ENCODE assay signal across 19 cellular contexts in genomic region chr15:55703873-55704285, GRCh38. TPM values are rescaled to one million over a fixed set of nuclear protein-coding genes. Genes with fewer than 3 reads are reported as not detected.
DNase-seq lines count a peak whose midpoint lies in the region; ATAC-seq, FAIRE-seq and TF ChIP-seq lines count a peak whose summit lies in the region.
"Had no signal": no experiment of that assay in that cellular context is flagged by ENCODE, and none has a peak within 500 bp of the region (broad histone marks: within the 10 kb centered on the region; RNA-seq: fewer than 3 reads in every experiment).

No MANE protein-coding gene starts in this region.

- peaks cover 30% of the 10 kb centered on the region for H3K36me3 Mint-ChIP-seq in neural progenitor cell

- in situ Hi-C loops in gastrocnemius medialis (cut with MboI; ENCODE audit: low sequenced_read_pairs in 4 of 4) = no loop called here

- no peak for TF ChIP-seq CTCF in neural progenitor cell (IDR thresholded peaks at IDR 0.05)
- TF ChIP-seq CTCF in gastrocnemius medialis (IDR thresholded peaks at IDR 0.05 in 4 of 5, conservative IDR thresholded peaks at IDR 0.05 in 1 of 5) = no peak

- FAIRE-seq in RCC 7860 (lab: Jason Lieb, UNC) = no peak
- FAIRE-seq: frontal cortex, keratinocyte, TTC549 had no signal

- H3K4me3 Mint-ChIP-seq in neural progenitor cell = peak overlapping the region; percentile 13

- H2AFZ ChIP-seq in neural progenitor cell (replicated peaks) = no peak overlapping the region

- H3K27me3 ChIP-seq in neural progenitor cell = no peaks in the 10 kb centered on the region
- H3K27me3 ChIP-seq in gastrocnemius medialis = no peaks in the 10 kb centered on the region
- no peaks in the 10 kb centered on the region for H3K27me3 ChIP-seq in effector memory CD4-positive, alpha-beta T cell (replicated peaks; ENCODE audit: control insufficient read depth, insufficient read depth, low read length, poor library complexity, severe bottlenecking)
- H3K27me3 ChIP-seq: vagina had no signal

- H3K36me3 ChIP-seq in neural progenitor cell (no peaks in the 10 kb centered on the region), gastrocnemius medialis (no peaks in the 10 kb centered on the region)
- no peaks in the 10 kb centered on the region for H3K36me3 ChIP-seq in effector memory CD4-positive, alpha-beta T cell (ENCODE audit: control insufficient read depth, insufficient read depth, low read length)
- H3K36me3 ChIP-seq: HAP-1, vagina had no signal

- TF ChIP-seq POLR2A in erythroblast (IDR thresholded peaks at IDR 0.05; ENCODE audit: low read length) (no peak), gastrocnemius medialis (IDR thresholded peaks at IDR 0.05) (no peak)

- peaks cover 29% of the 10 kb centered on the region for H3K4me1 ChIP-seq in neural progenitor cell
- H3K4me1 ChIP-seq in gastrocnemius medialis = no peaks in the 10 kb centered on the region
- H3K4me1 ChIP-seq in effector memory CD4-positive, alpha-beta T cell (ENCODE audit: control insufficient read depth, insufficient read depth, low read length, poor library complexity, severe bottlenecking) = no peaks in the 10 kb centered on the region
- H3K4me1 ChIP-seq: vagina had no signal

- intact Hi-C loops in gastrocnemius medialis (cut with DNase I; ENCODE audit: low total_unique reads) = no loop called here

- peaks cover 10% of the 10 kb centered on the region for H3F3A ChIP-seq in neural progenitor cell (ENCODE audit: low read depth)

- H3K9me3 ChIP-seq in neural progenitor cell (ENCODE audit: low read depth) = no peaks in the 10 kb centered on the region
- no peaks in the 10 kb centered on the region for H3K9me3 ChIP-seq in gastrocnemius medialis
- H3K9me3 ChIP-seq in effector memory CD4-positive, alpha-beta T cell (ENCODE audit: control insufficient read depth, low read length) = no peaks in the 10 kb centered on the region
- H3K9me3 ChIP-seq: HAP-1, vagina had no signal

- DNase-seq in EL (peak; percentile 61), RCC 7860 (ENCODE audit: low spot score) (peak; percentile 27), fibroblast of gingiva (ENCODE audit: low read depth) (peak; percentile 29), neural progenitor cell (ENCODE audit: low spot score) (no peak), erythroblast (lab: John Stamatoyannopoulos, UW) (no peak), GM19238 (ENCODE audit: insufficient read length, low spot score) (no peak), gastrocnemius medialis (no peak)
- no peak for DNase-seq in effector memory CD4-positive, alpha-beta T cell
- DNase-seq: cerebellar nuclear complex; GDM1; NCI-H2081 treated with DMSO at 0.1 percent for 48 hours; retina; SHP77; stimulated activated naive CD4-positive, alpha-beta T cell treated with Interleukin-2 at 50 U/mL for 16 hours had no signal

- H3K27ac ChIP-seq in neural progenitor cell (no peak overlapping the region), gastrocnemius medialis (no peak overlapping the region)
- H3K27ac ChIP-seq in effector memory CD4-positive, alpha-beta T cell (ENCODE audit: insufficient read depth, low read length, poor library complexity, severe bottlenecking) = no peak overlapping the region
- H3K27ac ChIP-seq: vagina had no signal

- peak overlapping the region; percentile 0 for H3K4me2 ChIP-seq in neural progenitor cell

- peak overlapping the region; percentile 91 for H3K27ac Mint-ChIP-seq in neural progenitor cell

- no peak overlapping the region for H3K9ac ChIP-seq in neural progenitor cell

- no peaks in the 10 kb centered on the region for H3K27me3 Mint-ChIP-seq in neural progenitor cell (ENCODE audit: insufficient read depth, low read depth)

- peaks cover 100% of the 10 kb centered on the region for H4K20me1 ChIP-seq in neural progenitor cell (ENCODE audit: low read depth)

- ATAC-seq in gastrocnemius medialis = no peak

- peaks cover 100% of the 10 kb centered on the region for H3K79me2 ChIP-seq in neural progenitor cell (ENCODE audit: low read depth)

- no peak overlapping the region for H3K4me3 ChIP-seq in neural progenitor cell
- H3K4me3 ChIP-seq in gastrocnemius medialis = no peak overlapping the region
- H3K4me3 ChIP-seq in effector memory CD4-positive, alpha-beta T cell (ENCODE audit: insufficient read depth, low read depth, low read length, poor library complexity, severe bottlenecking) = no peak overlapping the region
- H3K4me3 ChIP-seq: HAP-1, vagina had no signal

- H3K9me3 Mint-ChIP-seq in neural progenitor cell = peaks cover 7% of the 10 kb centered on the region

- peaks cover 73% of the 10 kb centered on the region for H3K4me1 Mint-ChIP-seq in neural progenitor cell

RNA-seq across cellular contexts. Expression of gene PRTG, which starts 39.1 kb away (rescaled TPM):
- 508 and 574 TPM in 2 replicates for total RNA-seq in neural progenitor cell (ENCODE audit: low replicate concordance)
- total RNA-seq in gastrocnemius medialis = 1 to 10 TPM in 1 of 4 donors, under 1 TPM in 3; 0.05 to 2.0 (median 0.65) TPM

Comparison
In these comparisons a context has a peak if more than half of its experiments do, and no peak if none do; other contexts are left out.
1. DNase-seq: peak in EL (single experiment), RCC 7860 (single experiment) and fibroblast of gingiva (single experiment); none in neural progenitor cell (single experiment), erythroblast (0 of 2), GM19238 (single experiment), gastrocnemius medialis (0 of 2) and effector memory CD4-positive, alpha-beta T cell (0 of 3).
2. RNA of gene PRTG, which starts 39.1 kb away (total RNA-seq): 508 to 574 TPM in neural progenitor cell; 0.05 to 2.0 TPM in gastrocnemius medialis; every median in the first group is over 100 times any median in the second.